ENCODE assay signal across 8 cellular contexts in genomic region chr9:109012876-109013677, GRCh38. TPM values are rescaled to one million over a fixed set of nuclear protein-coding genes. Genes with fewer than 3 reads are reported as not detected.
DNase-seq lines count a peak whose midpoint lies in the region; ATAC-seq and TF ChIP-seq lines count a peak whose summit lies in the region.

Gene CTNNAL1, minus strand, starts transcription at chr9:109013499. Its CDS starts 57 bp downstream, at chr9:109013442.

- no peak for TF ChIP-seq CTCF in 22Rv1 (IDR thresholded peaks at IDR 0.05)

- DNase-seq in NCI-H2107 treated with DMSO at 0.1 percent for 48 hours (lab: John Stamatoyannopoulos, UW; ENCODE audit: unreplicated experiment), result peak; percentile 68
- DNase-seq in activated CD4-positive, CD25-positive, alpha-beta regulatory T cell treated with anti-CD3 and anti-CD28 coated beads, Interleukin-2, amount 50 U/mL, for 72 hours, result peak; percentile 87
- DNase-seq in cerebellum (ENCODE audit: low spot score), result peak; percentile 94
- DNase-seq in kidney glomerular epithelial cell (lab: John Stamatoyannopoulos, UW), result peak; percentile 95
- peak; percentile 66 to 81 for DNase-seq in stimulated activated CD4-positive, alpha-beta T cell treated with anti-CD3 and anti-CD28 coated beads, Interleukin-1b, Interleukin-23, amount 100 ng/mL, for 4 hours (ENCODE audit: low read depth in 2 of 2)

- peak within 1 kb of the TSS; percentile 80 for H3K27ac ChIP-seq in 22Rv1

- peak; percentile 53 for ATAC-seq in GM18519 (IDR thresholded peaks at IDR 0.05; ENCODE audit: low FRiP score, unreplicated experiment)
- peak; percentile 70 for ATAC-seq in HG03039 (IDR thresholded peaks at IDR 0.05; ENCODE audit: unreplicated experiment)

RNA-seq across cellular contexts. Expression of gene CTNNAL1, which starts in this region (rescaled TPM):
- total RNA-seq in cerebellum, result 15.1 TPM

Comparison
In these comparisons a context has a peak if more than half of its experiments do, and no peak if none do; other contexts are left out.
1. Peak in every context shown above with its lines: DNase-seq, ATAC-seq and H3K27ac ChIP-seq.